Comparison of ENCODE assay signal across 7 cellular contexts in genomic region chr19:35879770-35880317, GRCh38. TPM values are rescaled to one million over a fixed set of nuclear protein-coding genes. Genes with fewer than 3 reads are reported as not detected.
DNase-seq lines count a peak whose midpoint lies in the region; ATAC-seq, FAIRE-seq and TF ChIP-seq lines count a peak whose summit lies in the region.

No MANE protein-coding gene starts in this region.

- H3K27ac ChIP-seq in colonic mucosa: no peak overlapping the region

- TF ChIP-seq CTCF in colonic mucosa (IDR thresholded peaks at IDR 0.05): no peak

- ATAC-seq in left lobe of liver (peak; percentile 99), GM19324 (IDR thresholded peaks at IDR 0.05; ENCODE audit: low FRiP score, unreplicated experiment) (no peak)

- no peaks in the 10 kb centered on the region for H3K27me3 ChIP-seq in colonic mucosa

- H3K4me3 Mint-ChIP-seq in activated CD4-positive, alpha-beta T cell treated with anti-CD3 and anti-CD28 coated beads, Interleukin-2, amount 10 ng/mL, durations not matched to agents 24 days and 14 days: no peak overlapping the region

- no peaks in the 10 kb centered on the region for H3K9me3 Mint-ChIP-seq in activated CD4-positive, alpha-beta T cell treated with anti-CD3 and anti-CD28 coated beads, Interleukin-2, amount 10 ng/mL, durations not matched to agents 24 days and 14 days

- peak; percentile 74 for FAIRE-seq in GM18507 (lab: Jason Lieb, UNC)

- H3K36me3 Mint-ChIP-seq in activated CD4-positive, alpha-beta T cell treated with anti-CD3 and anti-CD28 coated beads, Interleukin-2, amount 10 ng/mL, durations not matched to agents 24 days and 14 days (ENCODE audit: low read depth): no peaks in the 10 kb centered on the region

- H3K36me3 ChIP-seq in colonic mucosa: no peaks in the 10 kb centered on the region

- H3K4me3 ChIP-seq in colonic mucosa: no peak overlapping the region

- no peaks in the 10 kb centered on the region for H3K4me1 ChIP-seq in colonic mucosa

- H3K9ac ChIP-seq in colonic mucosa (ENCODE audit: low read depth in 2 of 2, low read length in 2 of 2): no peak overlapping the region

- H3K9me3 ChIP-seq in colonic mucosa: no peaks in the 10 kb centered on the region

- H3K27ac Mint-ChIP-seq in activated CD4-positive, alpha-beta T cell treated with anti-CD3 and anti-CD28 coated beads, Interleukin-2, amount 10 ng/mL, durations not matched to agents 24 days and 14 days: no peak overlapping the region

- intact Hi-C loops in activated CD4-positive, alpha-beta T cell treated with anti-CD3 and anti-CD28 coated beads, Interleukin-2, amount 10 ng/mL, durations not matched to agents 24 days and 14 days (cut with micrococcal nuclease): no loop called here
- intact Hi-C loops in colonic mucosa (cut with DNase I): loop anchor here (2.0 to 5.0 kb wide), 2 partner anchors 52 to 187 kb away; no protein-coding TSS in a partner anchor

- H3K27me3 Mint-ChIP-seq in activated CD4-positive, alpha-beta T cell treated with anti-CD3 and anti-CD28 coated beads, Interleukin-2, amount 10 ng/mL, durations not matched to agents 24 days and 14 days: peaks cover 8% of the 10 kb centered on the region

- peaks cover 10% of the 10 kb centered on the region for H3K4me1 Mint-ChIP-seq in activated CD4-positive, alpha-beta T cell treated with anti-CD3 and anti-CD28 coated beads, Interleukin-2, amount 10 ng/mL, durations not matched to agents 24 days and 14 days

- DNase-seq in GM18507 (ENCODE audit: extremely low spot score, insufficient read length, low read depth) (no peak), NCI-H460 (ENCODE audit: extremely low read depth, low read depth) (peak; percentile 88), colonic mucosa (peak; percentile 93), left lobe of liver (ENCODE audit: low spot score) (peak; percentile 88)
- peak; percentile 96 for DNase-seq in activated CD4-positive, alpha-beta T cell treated with anti-CD3 and anti-CD28 coated beads, Interleukin-2, amount 10 ng/mL, durations not matched to agents 24 days and 14 days
- peak; percentile 87 to 91 for DNase-seq in stimulated activated CD4-positive, alpha-beta T cell treated with anti-CD3 and anti-CD28 coated beads, Interleukin-4, amount 100 ng/mL, for 48 hours (ENCODE audit: low read depth in 2 of 2)

RNA-seq across cellular contexts. Expression of gene APLP1, which starts 11.5 kb away (rescaled TPM):
- 12.2 and 19.5 TPM in 2 replicates for total RNA-seq in NCI-H460 (2014; rRNA removed; shearing (Covaris generic))
- polyA plus RNA-seq in NCI-H460 (2014; cell fraction: nucleus; rRNA removed): 10.0 and 16.8 TPM in 2 replicates
- 2.0 and 2.4 TPM in 2 replicates for total RNA-seq in activated CD4-positive, alpha-beta T cell treated with anti-CD3 and anti-CD28 coated beads, Interleukin-2, amount 10 ng/mL, durations not matched to agents 24 days and 14 days
- total RNA-seq in colonic mucosa (1 to 10 TPM; 2.6 to 3.7 TPM), left lobe of liver (0.40 TPM)

RNA-seq across cellular contexts. Expression of gene NFKBID, which starts 20.5 kb away (rescaled TPM):
- total RNA-seq in NCI-H460 (2014; rRNA removed; shearing (Covaris generic)): 4.3 and 5.1 TPM in 2 replicates
- 21.1 and 31.2 TPM in 2 replicates for polyA plus RNA-seq in NCI-H460 (2014; cell fraction: nucleus; rRNA removed)
- 146 and 150 TPM in 2 replicates for total RNA-seq in activated CD4-positive, alpha-beta T cell treated with anti-CD3 and anti-CD28 coated beads, Interleukin-2, amount 10 ng/mL, durations not matched to agents 24 days and 14 days
- 10 to 100 TPM in 1 of 2 donors, 1 to 10 TPM in 1; 8.6 to 11.2 TPM for total RNA-seq in colonic mucosa
- total RNA-seq in left lobe of liver: 2.3 TPM

RNA-seq across cellular contexts. Expression of gene HCST, which starts 22.5 kb away (rescaled TPM):
- not detected in 2 replicates for total RNA-seq in NCI-H460 (2014; rRNA removed; shearing (Covaris generic))
- polyA plus RNA-seq in NCI-H460 (2014; cell fraction: nucleus; rRNA removed): not detected in 2 replicates
- 46.1 and 48.4 TPM in 2 replicates for total RNA-seq in activated CD4-positive, alpha-beta T cell treated with anti-CD3 and anti-CD28 coated beads, Interleukin-2, amount 10 ng/mL, durations not matched to agents 24 days and 14 days
- total RNA-seq in colonic mucosa (1 to 10 TPM; 2.4 to 4.8 TPM), left lobe of liver (1.8 TPM)

RNA-seq across cellular contexts. Expression of gene KIRREL2, which starts 23.1 kb away (rescaled TPM):
- 0.12 and 0.32 TPM in 2 replicates for total RNA-seq in NCI-H460 (2014; rRNA removed; shearing (Covaris generic))
- 0.29 and 0.30 TPM in 2 replicates for polyA plus RNA-seq in NCI-H460 (2014; cell fraction: nucleus; rRNA removed)
- total RNA-seq in activated CD4-positive, alpha-beta T cell treated with anti-CD3 and anti-CD28 coated beads, Interleukin-2, amount 10 ng/mL, durations not matched to agents 24 days and 14 days: 1.8 and 2.1 TPM in 2 replicates
- total RNA-seq in colonic mucosa: under 1 TPM in 1 of 2 donors, not detected in 1; 0.13 TPM
- 0.20 TPM for total RNA-seq in left lobe of liver

RNA-seq across cellular contexts. Expression of gene NPHS1, which starts 27.5 kb away (rescaled TPM):
- total RNA-seq in NCI-H460 (2014; rRNA removed; shearing (Covaris generic)): not detected in 2 replicates
- polyA plus RNA-seq in NCI-H460 (2014; cell fraction: nucleus; rRNA removed): 1.7 TPM in 1 of 2 replicates, not detected in the other
- 0.28 TPM in 1 of 2 replicates, not detected in the other for total RNA-seq in activated CD4-positive, alpha-beta T cell treated with anti-CD3 and anti-CD28 coated beads, Interleukin-2, amount 10 ng/mL, durations not matched to agents 24 days and 14 days
- total RNA-seq in colonic mucosa (not detected), left lobe of liver (not detected)

Comparison
In these comparisons a context has a peak if more than half of its experiments do, and no peak if none do; other contexts are left out.
1. RNA of gene NFKBID, which starts 20.5 kb away (total RNA-seq): 146 to 150 TPM in activated CD4-positive, alpha-beta T cell treated with anti-CD3 and anti-CD28 coated beads, Interleukin-2, amount 10 ng/mL, durations not matched to agents 24 days and 14 days; 8.6 to 11.2 TPM in colonic mucosa, 4.3 to 5.1 TPM in NCI-H460 and 2.3 TPM in left lobe of liver (single experiment); every median in the first group is over 10 times any median in the second.